ENCODE assay signal across 11 cellular contexts in genomic region chr1:23902611-23903278, GRCh38. TPM values are rescaled to one million over a fixed set of nuclear protein-coding genes. Genes with fewer than 3 reads are reported as not detected.
DNase-seq lines count a peak whose midpoint lies in the region; ATAC-seq and TF ChIP-seq lines count a peak whose summit lies in the region.
"Had no signal": no experiment of that assay in that cellular context is flagged by ENCODE, and none has a peak within 500 bp of the region (broad histone marks: within the 10 kb centered on the region; RNA-seq: fewer than 3 reads in every experiment).

No MANE protein-coding gene starts in this region.

- H3K79me2 ChIP-seq in trophoblast cell (ENCODE audit: control insufficient read depth, insufficient read depth, low read length, poor library complexity) (no peaks in the 10 kb centered on the region), PC-9 (ENCODE audit: low read depth) (no peaks in the 10 kb centered on the region)

- H3K4me3 ChIP-seq in BE2C (ENCODE audit: low read depth, low read length): no peak overlapping the region
- peak overlapping the region; percentile 33 for H3K4me3 ChIP-seq in right cardiac atrium (ENCODE audit: low read length)
- no peak overlapping the region for H3K4me3 ChIP-seq in trophoblast cell (ENCODE audit: low read depth, low read length)
- H3K4me3 ChIP-seq in PC-9: no peak overlapping the region

- no peaks in the 10 kb centered on the region for H3K9me3 Mint-ChIP-seq in activated B cell treated with CpG ODN at 0.5 μM for 24 hours

- H3K36me3 Mint-ChIP-seq in activated B cell treated with CpG ODN at 0.5 μM for 24 hours (ENCODE audit: low read depth): peaks cover 70% of the 10 kb centered on the region

- H3K14ac ChIP-seq in trophoblast cell (ENCODE audit: low read length): no peak overlapping the region

- DNase-seq in BE2C (peak; percentile 4), activated B cell treated with CpG ODN at 0.5 μM for 24 hours (peak; percentile 23), right cardiac atrium (peak in 1 of 3 donors; percentile 55), trophoblast cell (peak in 1 of 2 donors; percentile 16), PC-9 (no peak), GDM1 (lab: John Stamatoyannopoulos, UW) (no peak), COLO829 (ENCODE audit: low spot score) (no peak)
- DNase-seq: COR-L47, MM.1S, SHP77 had no signal

- no TSS peak for BruUV-seq in PC-9 (replicated peaks; lab: Mats Ljungman, UMichigan)

- 6% methylated on average over 78 of the region's 78 CpGs for WGBS in right cardiac atrium
- WGBS in trophoblast cell (ENCODE audit: extremely low coverage, insufficient coverage, insufficient read length): no CpG with 5 or more reads among the region's 78 CpGs

- H2BK120ac ChIP-seq in trophoblast cell (ENCODE audit: insufficient read depth, low read length, poor library complexity): no peak overlapping the region

- H3K9ac ChIP-seq in trophoblast cell (ENCODE audit: low read length): no peak overlapping the region

- H3K36me3 ChIP-seq in BE2C (no peaks in the 10 kb centered on the region), trophoblast cell (ENCODE audit: control insufficient read depth in 1 of 2, insufficient read depth in 2 of 2, low read length in 2 of 2) (no peaks in the 10 kb centered on the region), PC-9 (ENCODE audit: low read depth) (no peaks in the 10 kb centered on the region)

- CTCF ChIA-PET in activated B cell treated with CpG ODN at 0.5 μM for 24 hours (lab: Charles Lee): interaction anchor here (1.0 kb wide), 2 partner anchors 14 to 92 kb away, joined by 3 to 4 read pairs; no protein-coding TSS in a partner anchor
- CTCF ChIA-PET in PC-9 (lab: Charles Lee): no interaction called here

- H2BK5ac ChIP-seq in trophoblast cell (ENCODE audit: low read depth, low read length, poor library complexity): no peak overlapping the region

- H2AK5ac ChIP-seq in trophoblast cell (ENCODE audit: low read length): no peak overlapping the region

- H3K4me1 Mint-ChIP-seq in activated B cell treated with CpG ODN at 0.5 μM for 24 hours: peaks cover 83% of the 10 kb centered on the region

- H4K12ac ChIP-seq in trophoblast cell (ENCODE audit: low read depth, low read length): no peak overlapping the region

- peaks cover 4% of the 10 kb centered on the region; the same call in 1 of the 2 replicates for H3K27me3 ChIP-seq in BE2C
- no peaks in the 10 kb centered on the region for H3K27me3 ChIP-seq in right cardiac atrium (ENCODE audit: control insufficient read depth, insufficient read depth)
- H3K27me3 ChIP-seq in trophoblast cell (ENCODE audit: insufficient read depth, low read length): peaks cover 23% of the 10 kb centered on the region
- H3K27me3 ChIP-seq in PC-9 (ENCODE audit: insufficient read depth, low read depth): no peaks in the 10 kb centered on the region

- no peak overlapping the region for H3K4ac ChIP-seq in trophoblast cell (ENCODE audit: low read depth, low read length)

- peak overlapping the region; percentile 93 for H3K27ac Mint-ChIP-seq in activated B cell treated with CpG ODN at 0.5 μM for 24 hours

- no peak overlapping the region for H2BK12ac ChIP-seq in trophoblast cell (ENCODE audit: low read length)

- H3K9me3 ChIP-seq in BE2C: no peaks in the 10 kb centered on the region
- no peaks in the 10 kb centered on the region for H3K9me3 ChIP-seq in right cardiac atrium (ENCODE audit: control insufficient read depth, low read length)
- H3K9me3 ChIP-seq in trophoblast cell (ENCODE audit: insufficient read depth, low read depth, low read length): peaks cover 5% of the 10 kb centered on the region
- no peaks in the 10 kb centered on the region for H3K9me3 ChIP-seq in PC-9 (ENCODE audit: insufficient read depth, low read depth)

- H3K23ac ChIP-seq in trophoblast cell (ENCODE audit: low read length): no peak overlapping the region

- POLR2A ChIA-PET in activated B cell treated with CpG ODN at 0.5 μM for 24 hours (lab: Charles Lee): interaction anchor here (0.8 to 2.5 kb wide), 6 partner anchors 9 to 57 kb away, joined by 3 to 16 read pairs (median 6); partner anchors contain the start of genes CNR2 and PNRC2
- POLR2A ChIA-PET in PC-9 (lab: Charles Lee; ENCODE audit: unreplicated experiment): interaction anchor here (0.6 kb wide), 1 partner anchor 248 kb away, joined by 5 read pairs; no protein-coding TSS in a partner anchor

- TF ChIP-seq CTCF in BE2C (IDR thresholded peaks at IDR 0.05; ENCODE audit: low read depth, low read length) (no peak), activated B cell treated with CpG ODN at 0.5 μM for 24 hours (IDR thresholded peaks at IDR 0.05) (no peak), PC-9 (conservative IDR thresholded peaks at IDR 0.05) (no peak)

- H3K27ac ChIP-seq in right cardiac atrium (ENCODE audit: low read length) (no peak overlapping the region), trophoblast cell (ENCODE audit: low read depth, low read length) (no peak overlapping the region), PC-9 (no peak overlapping the region)

- H3K9me2 ChIP-seq in PC-9 (ENCODE audit: insufficient read depth): no peaks in the 10 kb centered on the region

- no peaks in the 10 kb centered on the region for H3K27me3 Mint-ChIP-seq in activated B cell treated with CpG ODN at 0.5 μM for 24 hours

- intact Hi-C loops in activated B cell treated with CpG ODN at 0.5 μM for 24 hours (cut with micrococcal nuclease) (no loop called here), right cardiac atrium (cut with DNase I) (no loop called here), PC-9 (cut with micrococcal nuclease; ENCODE audit: unreplicated experiment) (no loop called here)

- H3K18ac ChIP-seq in trophoblast cell (ENCODE audit: low read length): no peak overlapping the region

- H3K4me2 ChIP-seq in trophoblast cell (ENCODE audit: low read length) (peak overlapping the region; percentile 51), PC-9 (no peak overlapping the region)

- H3K79me1 ChIP-seq in trophoblast cell (ENCODE audit: low read length): no peaks in the 10 kb centered on the region

- peak overlapping the region; percentile 5 for H2AFZ ChIP-seq in trophoblast cell (ENCODE audit: insufficient read depth, low read length, poor library complexity)
- no peak overlapping the region for H2AFZ ChIP-seq in PC-9

- H3K4me1 ChIP-seq in BE2C (no peaks in the 10 kb centered on the region), right cardiac atrium (ENCODE audit: control insufficient read depth, insufficient read depth, low read length) (no peaks in the 10 kb centered on the region), trophoblast cell (ENCODE audit: control insufficient read depth in 1 of 2, insufficient read depth in 2 of 2, low read length in 2 of 2) (peaks cover 0 to 4% of the 10 kb centered on the region in 2 experiments), PC-9 (replicated peaks; ENCODE audit: insufficient read depth) (peaks cover 25% of the 10 kb centered on the region)

- no peak overlapping the region for H4K8ac ChIP-seq in trophoblast cell (ENCODE audit: low read depth, low read length)

- no peaks in the 10 kb centered on the region for H4K20me1 ChIP-seq in PC-9 (ENCODE audit: insufficient read depth)

- H3F3A ChIP-seq in PC-9 (ENCODE audit: insufficient read depth, low read depth): peaks cover 17% of the 10 kb centered on the region; the same call in 1 of the 2 replicates

- peak overlapping the region; percentile 67 for H3K4me3 Mint-ChIP-seq in activated B cell treated with CpG ODN at 0.5 μM for 24 hours

- no peak overlapping the region for H4K91ac ChIP-seq in trophoblast cell (ENCODE audit: low read depth, low read length)

- ATAC-seq in activated B cell treated with CpG ODN at 0.5 μM for 24 hours (ENCODE audit: low read depth): no peak
- peak; percentile 45 to 65 for ATAC-seq in right cardiac atrium
- ATAC-seq in GM19328 (IDR thresholded peaks at IDR 0.05; ENCODE audit: unreplicated experiment): no peak

RNA-seq across cellular contexts. Expression of gene CNR2, which starts 10.4 kb away (rescaled TPM):
- polyA plus RNA-seq in BE2C (2012; ENCODE audit: insufficient read depth, insufficient read length, low read depth): not detected
- 44.5 and 51.0 TPM in 2 replicates for total RNA-seq in activated B cell treated with CpG ODN at 0.5 μM for 24 hours
- not detected for total RNA-seq in right cardiac atrium
- polyA plus RNA-seq in right cardiac atrium: not detected
- 0.01 TPM in 2 replicates for polyA plus RNA-seq in trophoblast cell (2013)
- total RNA-seq in PC-9 (2021): not detected in 2 replicates

RNA-seq across cellular contexts. Expression of gene FUCA1, which starts 34.7 kb away (rescaled TPM):
- 0.71 TPM for polyA plus RNA-seq in BE2C (2012; ENCODE audit: insufficient read depth, insufficient read length, low read depth)
- 9.5 and 10.7 TPM in 2 replicates for total RNA-seq in activated B cell treated with CpG ODN at 0.5 μM for 24 hours
- 10 to 100 TPM; 16.8 to 22.1 (median 19.4) TPM for total RNA-seq in right cardiac atrium
- polyA plus RNA-seq in right cardiac atrium: 15.5 TPM
- polyA plus RNA-seq in trophoblast cell (2013): 3.6 and 3.7 TPM in 2 replicates
- 29.0 and 30.9 TPM in 2 replicates for total RNA-seq in PC-9 (2021)

RNA-seq across cellular contexts. Expression of gene PNRC2, which starts 56.9 kb away (rescaled TPM):
- 24.7 TPM for polyA plus RNA-seq in BE2C (2012; ENCODE audit: insufficient read depth, insufficient read length, low read depth)
- 175 and 184 TPM in 2 replicates for total RNA-seq in activated B cell treated with CpG ODN at 0.5 μM for 24 hours
- total RNA-seq in right cardiac atrium: 100 to 1,000 TPM in 1 of 4 donors, 10 to 100 TPM in 3; 74.6 to 104 (median 87.6) TPM
- 82.2 TPM for polyA plus RNA-seq in right cardiac atrium
- polyA plus RNA-seq in trophoblast cell (2013): 125 and 134 TPM in 2 replicates
- total RNA-seq in PC-9 (2021): 58.4 and 67.7 TPM in 2 replicates

Comparison
In these comparisons a context has a peak if more than half of its experiments do, and no peak if none do; other contexts are left out.
1. DNase-seq: peak in BE2C (single experiment) and activated B cell treated with CpG ODN at 0.5 μM for 24 hours (single experiment); none in PC-9 (0 of 2), GDM1 (single experiment) and COLO829 (single experiment).
2. ATAC-seq: peak in right cardiac atrium (2 of 2); none in activated B cell treated with CpG ODN at 0.5 μM for 24 hours (single experiment) and GM19328 (single experiment).
3. RNA of gene CNR2, which starts 10.4 kb away (total RNA-seq): 44.5 to 51.0 TPM in activated B cell treated with CpG ODN at 0.5 μM for 24 hours; not detected in right cardiac atrium and not detected in PC-9; every median in the first group is over 10 times any median in the second.